In genomic region chr5:134510970-134511795, GRCh38 we compare ENCODE assay signal across 8 cellular contexts. TPM values are rescaled to one million over a fixed set of nuclear protein-coding genes. Genes with fewer than 3 reads are reported as not detected.
DNase-seq lines count a peak whose midpoint lies in the region; ATAC-seq and TF ChIP-seq lines count a peak whose summit lies in the region.

No MANE protein-coding gene starts in this region.

- no peak overlapping the region for H3K4me3 ChIP-seq in AG10803 (ENCODE audit: low read length)
- H3K4me3 ChIP-seq in choroid plexus epithelial cell (ENCODE audit: low read depth, low read length) = no peak overlapping the region
- no peak overlapping the region for H3K4me3 ChIP-seq in parathyroid adenoma (ENCODE audit: low read depth, low read length)

- H3K9me3 ChIP-seq in parathyroid adenoma (ENCODE audit: control insufficient read depth, low read length) = no peaks in the 10 kb centered on the region

- H3K9ac ChIP-seq in parathyroid adenoma = no peak overlapping the region

- peak overlapping the region; percentile 77 for H2AFZ ChIP-seq in parathyroid adenoma

- H3K4me2 ChIP-seq in parathyroid adenoma (ENCODE audit: low read length) = no peak overlapping the region

- DNase-seq in AG10803 (ENCODE audit: low read depth) = peak; percentile 26
- DNase-seq in RPMI7951 (ENCODE audit: low read depth) = peak; percentile 21
- peak; percentile 57 for DNase-seq in choroid plexus epithelial cell (ENCODE audit: low read depth)
- DNase-seq in AG08395 (ENCODE audit: low spot score) = no peak
- DNase-seq in foreskin melanocyte = no peak
- no peak for DNase-seq in GM13977 (ENCODE audit: low spot score)

- peaks cover 22% of the 10 kb centered on the region for H3K4me1 ChIP-seq in parathyroid adenoma

- TF ChIP-seq CTCF in AG10803 (conservative IDR thresholded peaks at IDR 0.05; ENCODE audit: low read length) (no peak), choroid plexus epithelial cell (conservative IDR thresholded peaks at IDR 0.05; ENCODE audit: low read depth, low read length) (no peak), parathyroid adenoma (IDR thresholded peaks at IDR 0.05) (no peak), GM13977 (IDR thresholded peaks at IDR 0.05; ENCODE audit: extremely low read depth, insufficient read depth, missing control alignments) (no peak)

- H3K79me2 ChIP-seq in parathyroid adenoma = no peaks in the 10 kb centered on the region

- no peak for ATAC-seq in GM18867 (IDR thresholded peaks at IDR 0.05; ENCODE audit: unreplicated experiment)

- H3K27me3 ChIP-seq in parathyroid adenoma (ENCODE audit: control insufficient read depth, insufficient read depth, low read length) = no peaks in the 10 kb centered on the region

- H3K27ac ChIP-seq in parathyroid adenoma = peak overlapping the region; percentile 61

- in situ Hi-C loops in GM13977 (cut with MboI; ENCODE audit: low pct_unique_long_range_greater_than_20kb, low sequenced_read_pairs, unreplicated experiment) = no loop called here

- no peaks in the 10 kb centered on the region for H3K36me3 ChIP-seq in parathyroid adenoma (ENCODE audit: control insufficient read depth, insufficient read depth, low read length)

RNA-seq across cellular contexts. Expression of gene JADE2, which starts 14.3 kb away (rescaled TPM):
- total RNA-seq in RPMI7951 (2014; rRNA removed; shearing (Covaris generic)) = 8.3 and 10.7 TPM in 2 replicates

Comparison
In these comparisons a context has a peak if more than half of its experiments do, and no peak if none do; other contexts are left out.
1. DNase-seq: peak in AG10803 (single experiment), RPMI7951 (single experiment) and choroid plexus epithelial cell (single experiment); none in AG08395 (single experiment), foreskin melanocyte (single experiment) and GM13977 (single experiment).